Comparison of ENCODE assay signal across 8 cellular contexts in genomic region chr7:26398436-26399308, GRCh38.
DNase-seq lines count a peak whose midpoint lies in the region; ATAC-seq and TF ChIP-seq lines count a peak whose summit lies in the region.

No MANE protein-coding gene starts in this region.

- DNase-seq in activated naive CD4-positive, alpha-beta T cell treated with Interleukin-2 at 50 U/mL for 16 hours = peak; percentile 26
- DNase-seq in activated naive CD4-positive, alpha-beta T cell (lab: John Stamatoyannopoulos, UW) = no peak
- DNase-seq in MV-4-11 (lab: John Stamatoyannopoulos, UW) (peak; percentile 96), SW480 (ENCODE audit: low spot score) (peak; percentile 84), kidney glomerular epithelial cell (lab: John Stamatoyannopoulos, UW) (peak; percentile 39), spleen (peak; percentile 93)
- no peak for DNase-seq in central memory CD8-positive, alpha-beta T cell (ENCODE audit: low spot score in 2 of 2)

- H3K36me3 ChIP-seq in spleen = no peaks in the 10 kb centered on the region

- H3K4me3 Mint-ChIP-seq in central memory CD8-positive, alpha-beta T cell = peak overlapping the region; percentile 82

- H3K4me3 ChIP-seq in spleen = peak overlapping the region; percentile 45 to 89 (median 68)

- no peaks in the 10 kb centered on the region for H3K9me3 ChIP-seq in spleen

- H3K27me3 Mint-ChIP-seq in central memory CD8-positive, alpha-beta T cell = peaks cover 77% of the 10 kb centered on the region

- H3K27ac Mint-ChIP-seq in central memory CD8-positive, alpha-beta T cell (ENCODE audit: low read depth) = no peak overlapping the region

- H3K27me3 ChIP-seq in spleen (replicated peaks in 1 of 7) = peaks cover 0 to 38% (median 6%) of the 10 kb centered on the region in 7 donors

- ATAC-seq in HG02610 (IDR thresholded peaks at IDR 0.05; ENCODE audit: unreplicated experiment) = peak; percentile 89
- ATAC-seq in central memory CD8-positive, alpha-beta T cell (replicated peaks; ENCODE audit: extremely low read depth, poor library complexity, severe bottlenecking) = peak; percentile 50

- H3K27ac ChIP-seq in spleen = peak overlapping the region; percentile 61 to 91 (median 86)

- H3K9me3 Mint-ChIP-seq in central memory CD8-positive, alpha-beta T cell = no peaks in the 10 kb centered on the region

- intact Hi-C loops in spleen (cut with DNase I; ENCODE audit: low total_unique reads) = no loop called here

- peaks cover 0 to 40% (median 19%) of the 10 kb centered on the region in 6 donors for H3K4me1 ChIP-seq in spleen

- peak in 3 of 11 experiments; percentile 16 to 25 (median 18) for TF ChIP-seq CTCF in spleen (IDR thresholded peaks at IDR 0.05 in 8 of 11, conservative IDR thresholded peaks at IDR 0.05 in 3 of 11)

- peaks cover 13% of the 10 kb centered on the region for H3K4me1 Mint-ChIP-seq in central memory CD8-positive, alpha-beta T cell

- WGBS in spleen, 5 donors = 0 to 1% (median 1%) methylated on average over 46 to 86 of the region's 86 CpGs

- peak in 1 of 3 donors; percentile 52 for TF ChIP-seq POLR2A in spleen (IDR thresholded peaks at IDR 0.05)

- peaks cover 2% of the 10 kb centered on the region for H3K36me3 Mint-ChIP-seq in central memory CD8-positive, alpha-beta T cell (ENCODE audit: insufficient read depth)

Comparison
In these comparisons a context has a peak if more than half of its experiments do, and no peak if none do; other contexts are left out.
1. DNase-seq: peak in activated naive CD4-positive, alpha-beta T cell treated with Interleukin-2 at 50 U/mL for 16 hours (single experiment), MV-4-11 (single experiment), SW480 (single experiment), kidney glomerular epithelial cell (single experiment) and spleen (single experiment); none in activated naive CD4-positive, alpha-beta T cell (0 of 4) and central memory CD8-positive, alpha-beta T cell (0 of 2).